ENCODE assay signal across 2 cellular contexts in genomic region chr7:90190995-90191394, GRCh38.
TF ChIP-seq lines count a peak whose summit lies in the region.

No MANE protein-coding gene starts in this region.

TF ChIP-seq in liver, 16 proteins besides CTCF, POLR2A, EP300 and RAD21:
- TF ChIP-seq RXRA (IDR thresholded peaks at IDR 0.05) (peak in 1 of 2 donors; percentile 42), EGR1 (IDR thresholded peaks at IDR 0.05; ENCODE audit: low read depth in 2 of 2) (no peak), FOXA2 (IDR thresholded peaks at IDR 0.05) (no peak), SP1 (IDR thresholded peaks at IDR 0.05) (peak; percentile 70), NR2F2 (IDR thresholded peaks at IDR 0.05) (no peak), GABPA (IDR thresholded peaks at IDR 0.05 in 1 of 2, conservative IDR thresholded peaks at IDR 0.05 in 1 of 2) (no peak), ATF3 (IDR thresholded peaks at IDR 0.05) (no peak), HNF4A (conservative IDR thresholded peaks at IDR 0.05) (peak; percentile 65 to 81), ZBTB33 (IDR thresholded peaks at IDR 0.05) (no peak), HNF4G (IDR thresholded peaks at IDR 0.05) (peak; percentile 45), TAF1 (conservative IDR thresholded peaks at IDR 0.05) (no peak)

TF ChIP-seq in HepG2, 621 proteins besides CTCF, POLR2A, EP300 and RAD21:
- TF ChIP-seq ATF1 (CRISPR knock-in tag; IDR thresholded peaks at IDR 0.05) = no peak
- TF ChIP-seq CBX2 (IDR thresholded peaks at IDR 0.05; ENCODE audit: low read depth, low read length) = no peak
- TF ChIP-seq CBX2 (CRISPR knock-in tag; IDR thresholded peaks at IDR 0.05; ENCODE audit: low read depth) = no peak
- TF ChIP-seq BCLAF1 (IDR thresholded peaks at IDR 0.05) = no peak
- TF ChIP-seq ATAD3A (CRISPR knock-in tag; IDR thresholded peaks at IDR 0.05) = no peak
- TF ChIP-seq ZNF674 (CRISPR knock-in tag; IDR thresholded peaks at IDR 0.05; ENCODE audit: low read depth) = no peak
- no peak for TF ChIP-seq GPN1 (CRISPR knock-in tag; IDR thresholded peaks at IDR 0.05; ENCODE audit: borderline replicate concordance)
- no peak for TF ChIP-seq ETV6 (CRISPR knock-in tag; conservative IDR thresholded peaks at IDR 0.05)
- no peak for TF ChIP-seq PLSCR1 (CRISPR knock-in tag; IDR thresholded peaks at IDR 0.05; ENCODE audit: borderline replicate concordance)
- no peak for TF ChIP-seq RXRA (CRISPR knock-in tag; IDR thresholded peaks at IDR 0.05)
- no peak for TF ChIP-seq ZNF558 (CRISPR knock-in tag; IDR thresholded peaks at IDR 0.05; ENCODE audit: borderline replicate concordance)
- TF ChIP-seq ZNF792 (CRISPR knock-in tag; IDR thresholded peaks at IDR 0.05) = no peak
- TF ChIP-seq U2AF2 (IDR thresholded peaks at IDR 0.05; ENCODE audit: low read depth, low read length) = no peak
- TF ChIP-seq AGO2 (optimal IDR thresholded peaks at IDR 0.05; ENCODE audit: low read depth, low read length) = no peak
- TF ChIP-seq ZBTB46 (CRISPR knock-in tag; IDR thresholded peaks at IDR 0.05; ENCODE audit: borderline replicate concordance) = no peak
- TF ChIP-seq TGIF2 (CRISPR knock-in tag; IDR thresholded peaks at IDR 0.05) = no peak
- no peak for TF ChIP-seq PRPF4 (IDR thresholded peaks at IDR 0.05; ENCODE audit: low read depth, low read length, poor library complexity, severe bottlenecking)
